Comparison of ENCODE assay signal across 6 cellular contexts in genomic region chrX:48910926-48911406, GRCh38. TPM values are rescaled to one million over a fixed set of nuclear protein-coding genes. Genes with fewer than 3 reads are reported as not detected.
DNase-seq lines count a peak whose midpoint lies in the region; ATAC-seq and TF ChIP-seq lines count a peak whose summit lies in the region.

No MANE protein-coding gene starts in this region.

- H3K4me3 ChIP-seq in adrenal gland (peak overlapping the region in 3 of 4 donors; percentile 21 to 82 (median 27)), muscle layer of duodenum (ENCODE audit: low read depth in 1 of 2, low read length in 2 of 2) (peak overlapping the region; percentile 80 to 83)

- H3K4me1 ChIP-seq in adrenal gland (replicated peaks in 1 of 2) (peaks cover 0 to 5% of the 10 kb centered on the region in 2 donors), muscle layer of duodenum (ENCODE audit: control insufficient read depth in 1 of 2, insufficient read depth in 2 of 2, low read length in 2 of 2) (peaks cover 0 to 12% of the 10 kb centered on the region in 2 donors)

- no peak for DNase-seq in adrenal gland
- no peak for DNase-seq in left lobe of liver (ENCODE audit: low spot score)
- DNase-seq in NCI-H510A treated with DMSO at 0.1 percent for 48 hours (lab: John Stamatoyannopoulos, UW): no peak

- H3K27ac ChIP-seq in adrenal gland: peak overlapping the region in 2 of 5 donors; percentile 79 to 87
- peak overlapping the region; percentile 87 for H3K27ac ChIP-seq in muscle layer of duodenum (ENCODE audit: low read length)

- 0 to 33% (median 11%) methylated on average over 11 to 12 of the region's 12 CpGs for WGBS in adrenal gland, 4 donors

- H3K9me3 ChIP-seq in adrenal gland (replicated peaks in 1 of 3) (no peaks in the 10 kb centered on the region), muscle layer of duodenum (ENCODE audit: control insufficient read depth in 1 of 2, low read length in 2 of 2) (no peaks in the 10 kb centered on the region)

- H3K27me3 ChIP-seq in adrenal gland (no peaks in the 10 kb centered on the region), muscle layer of duodenum (ENCODE audit: low read depth, low read length) (no peaks in the 10 kb centered on the region)

- peak; percentile 4 for ATAC-seq in HG02938 (IDR thresholded peaks at IDR 0.05; ENCODE audit: unreplicated experiment)
- ATAC-seq in HG02798 (IDR thresholded peaks at IDR 0.05; ENCODE audit: poor library complexity, unreplicated experiment): no peak
- no peak for ATAC-seq in left lobe of liver

- intact Hi-C loops in adrenal gland (cut with DNase I): no loop called here

- no peak for TF ChIP-seq CTCF in adrenal gland (IDR thresholded peaks at IDR 0.05)

- no peaks in the 10 kb centered on the region for H3K36me3 ChIP-seq in adrenal gland (replicated peaks in 1 of 2)
- H3K36me3 ChIP-seq in muscle layer of duodenum (ENCODE audit: control insufficient read depth in 1 of 2, insufficient read depth in 2 of 2, low read length in 2 of 2): peaks cover 14 to 15% of the 10 kb centered on the region in 2 donors

- no peak for TF ChIP-seq POLR2A in adrenal gland (IDR thresholded peaks at IDR 0.05)

RNA-seq across cellular contexts. Expression of gene SLC35A2, which starts 0.5 kb away (rescaled TPM):
- total RNA-seq in adrenal gland (10 to 100 TPM; 29.4 to 59.7 (median 33.2) TPM), left lobe of liver (18.7 TPM)
- 10 to 100 TPM in 2 of 3 donors, 1 to 10 TPM in 1; 5.1 to 33.5 (median 11.1) TPM for polyA plus RNA-seq in adrenal gland

RNA-seq across cellular contexts. Expression of gene PIM2, which starts 7.9 kb away (rescaled TPM):
- total RNA-seq in adrenal gland (10 to 100 TPM in 3 of 8 donors, 1 to 10 TPM in 5; 3.8 to 13.1 (median 9.3) TPM), left lobe of liver (3.8 TPM)
- 10 to 100 TPM in 1 of 3 donors, 1 to 10 TPM in 2; 4.1 to 11.9 (median 4.8) TPM for polyA plus RNA-seq in adrenal gland

RNA-seq across cellular contexts. Expression of gene PQBP1, which starts 13.2 kb away (rescaled TPM):
- total RNA-seq in adrenal gland (100 to 1,000 TPM in 1 of 8 donors, 10 to 100 TPM in 7; 53.1 to 123 (median 82.2) TPM), left lobe of liver (31.3 TPM)
- 100 to 1,000 TPM; 117 to 316 (median 295) TPM for polyA plus RNA-seq in adrenal gland

RNA-seq across cellular contexts. Expression of gene TIMM17B, which starts 13.4 kb away (rescaled TPM):
- 10 to 100 TPM; 43.7 to 71.7 (median 56.4) TPM for total RNA-seq in adrenal gland
- polyA plus RNA-seq in adrenal gland: 10 to 100 TPM; 25.5 to 93.5 (median 56.9) TPM
- 22.8 TPM for total RNA-seq in left lobe of liver

RNA-seq across cellular contexts. Expression of gene OTUD5, which starts 46.4 kb away (rescaled TPM):
- total RNA-seq in adrenal gland (10 to 100 TPM; 39.4 to 67.8 (median 56.7) TPM), left lobe of liver (21.8 TPM)
- 10 to 100 TPM; 47.7 to 79.5 (median 52.2) TPM for polyA plus RNA-seq in adrenal gland
